Comparison of ENCODE assay signal across 17 cellular contexts in genomic region chr21:43913928-43914327, GRCh38. TPM values are rescaled to one million over a fixed set of nuclear protein-coding genes. Genes with fewer than 3 reads are reported as not detected.
DNase-seq lines count a peak whose midpoint lies in the region; ATAC-seq and TF ChIP-seq lines count a peak whose summit lies in the region.
"Had no signal": no experiment of that assay in that cellular context is flagged by ENCODE, and none has a peak within 500 bp of the region (broad histone marks: within the 10 kb centered on the region; RNA-seq: fewer than 3 reads in every experiment).

No MANE protein-coding gene starts in this region.

- H2AK5ac ChIP-seq in mesendoderm (ENCODE audit: low read length) = no peak overlapping the region

- H3K4me3 ChIP-seq in CD4-positive, CD25-positive, alpha-beta regulatory T cell (ENCODE audit: low read depth, low read length) = no peak overlapping the region
- H3K4me3 ChIP-seq in mesendoderm (ENCODE audit: low read length) (no peak overlapping the region), SK-N-SH (ENCODE audit: low read depth in 2 of 2, low read length in 1 of 2) (no peak overlapping the region)
- H3K4me3 ChIP-seq: upper lobe of left lung had no signal

- CTCF ChIA-PET in SK-N-SH (lab: Yijun Ruan, JAX) (interaction anchor here (1.2 kb wide), 1 partner anchor 62 kb away, joined by 4 read pairs; no protein-coding TSS in a partner anchor), GM10248 (lab: Yijun Ruan, JAX) (no interaction called here)

- no peaks in the 10 kb centered on the region for H3K27me3 Mint-ChIP-seq in CD4-positive, CD25-positive, alpha-beta regulatory T cell
- no peaks in the 10 kb centered on the region for H3K27me3 Mint-ChIP-seq in chondrocyte (ENCODE audit: low read depth)

- H3K79me1 ChIP-seq in mesendoderm (ENCODE audit: low read length) = no peaks in the 10 kb centered on the region

- ATAC-seq in CD4-positive, CD25-positive, alpha-beta regulatory T cell (ENCODE audit: low read depth in 2 of 2) = no peak

- POLR2A ChIA-PET in SK-N-SH (lab: Yijun Ruan, JAX) (no interaction called here), GM10248 (lab: Yijun Ruan, JAX) (no interaction called here)

- peaks cover 0 to 10% (median 0%) of the 10 kb centered on the region in 7 donors for H3K9me3 Mint-ChIP-seq in CD4-positive, CD25-positive, alpha-beta regulatory T cell
- peaks cover 7% of the 10 kb centered on the region for H3K9me3 Mint-ChIP-seq in chondrocyte (ENCODE audit: low read depth)

- TF ChIP-seq CTCF in chondrocyte (IDR thresholded peaks at IDR 0.05) (no peak), SK-N-SH (IDR thresholded peaks at IDR 0.05) (no peak), GM10248 (IDR thresholded peaks at IDR 0.05; ENCODE audit: control extremely low read depth, extremely low read depth, low read depth, missing control alignments) (no peak)

- H3K27ac ChIP-seq in CD4-positive, CD25-positive, alpha-beta regulatory T cell (ENCODE audit: insufficient read depth, low read length, poor library complexity, severe bottlenecking) = peak overlapping the region; percentile 5
- H3K27ac ChIP-seq in mesendoderm (ENCODE audit: low read depth, low read length) (no peak overlapping the region), SK-N-SH (ENCODE audit: low read depth in 2 of 2, low read length in 1 of 2) (no peak overlapping the region)
- H3K27ac ChIP-seq: epithelial cell of prostate, upper lobe of left lung had no signal

- H2BK5ac ChIP-seq in mesendoderm (ENCODE audit: low read length) = no peak overlapping the region

- no peak overlapping the region for H3K18ac ChIP-seq in mesendoderm (ENCODE audit: low read length)

- peaks cover 25 to 46% (median 37%) of the 10 kb centered on the region in 4 donors for H3K4me1 Mint-ChIP-seq in CD4-positive, CD25-positive, alpha-beta regulatory T cell
- peaks cover 27% of the 10 kb centered on the region for H3K4me1 Mint-ChIP-seq in chondrocyte (ENCODE audit: low read depth)

- no peak overlapping the region for H4K5ac ChIP-seq in mesendoderm (ENCODE audit: low read length)

- H3K4me2 ChIP-seq in mesendoderm (ENCODE audit: low read length) = no peak overlapping the region
- H3K4me2 ChIP-seq in SK-N-SH = no peak overlapping the region

- TF ChIP-seq EP300 in SK-N-SH (IDR thresholded peaks at IDR 0.05; ENCODE audit: borderline replicate concordance in 1 of 2, low read depth in 1 of 2, low read length in 1 of 2) = no peak

- no peak overlapping the region for H2BK120ac ChIP-seq in mesendoderm (ENCODE audit: low read depth, low read length)

- H3K9me3 ChIP-seq in CD4-positive, CD25-positive, alpha-beta regulatory T cell (ENCODE audit: control insufficient read depth in 2 of 2, low read length in 2 of 2) = peaks cover 2 to 12% of the 10 kb centered on the region in 2 experiments
- H3K9me3 ChIP-seq in SK-N-SH = no peaks in the 10 kb centered on the region
- H3K9me3 ChIP-seq: upper lobe of left lung had no signal

- peak overlapping the region in 1 of 4 donors; percentile 69 for H3K4me3 Mint-ChIP-seq in CD4-positive, CD25-positive, alpha-beta regulatory T cell
- H3K4me3 Mint-ChIP-seq in chondrocyte (ENCODE audit: unreplicated experiment) = no peak overlapping the region

- no peak overlapping the region for H4K8ac ChIP-seq in mesendoderm (ENCODE audit: low read depth, low read length)

- H3K27me3 ChIP-seq in CD4-positive, CD25-positive, alpha-beta regulatory T cell (ENCODE audit: control insufficient read depth, insufficient read depth, low read length) = no peaks in the 10 kb centered on the region
- no peaks in the 10 kb centered on the region for H3K27me3 ChIP-seq in mesendoderm (ENCODE audit: insufficient read depth, low read length, poor library complexity)
- no peaks in the 10 kb centered on the region for H3K27me3 ChIP-seq in SK-N-SH (ENCODE audit: insufficient read depth)
- H3K27me3 ChIP-seq: upper lobe of left lung had no signal

- no peaks in the 10 kb centered on the region for H3K9me2 ChIP-seq in SK-N-SH

- peaks cover 25% of the 10 kb centered on the region for H3K36me3 Mint-ChIP-seq in CD4-positive, CD25-positive, alpha-beta regulatory T cell
- peaks cover 6% of the 10 kb centered on the region for H3K36me3 Mint-ChIP-seq in chondrocyte (ENCODE audit: low read depth)

- H2AFZ ChIP-seq in SK-N-SH (ENCODE audit: low read depth) = no peak overlapping the region

- H3K27ac Mint-ChIP-seq in CD4-positive, CD25-positive, alpha-beta regulatory T cell = peak overlapping the region in 2 of 3 donors; percentile 2 to 7
- no peak overlapping the region for H3K27ac Mint-ChIP-seq in chondrocyte (ENCODE audit: unreplicated experiment)

- H3K9ac ChIP-seq in mesendoderm (ENCODE audit: low read length) (no peak overlapping the region), SK-N-SH (no peak overlapping the region)

- H3K4me1 ChIP-seq in CD4-positive, CD25-positive, alpha-beta regulatory T cell (ENCODE audit: control insufficient read depth, insufficient read depth, low read length, poor library complexity, severe bottlenecking) = peaks cover 33% of the 10 kb centered on the region
- H3K4me1 ChIP-seq in mesendoderm (ENCODE audit: control insufficient read depth, low read depth, low read length) (no peaks in the 10 kb centered on the region), SK-N-SH (ENCODE audit: control insufficient read depth in 1 of 2, insufficient read depth in 2 of 2, low read depth in 1 of 2, low read length in 1 of 2) (no peaks in the 10 kb centered on the region; a peak in 1 of 4 replicates)

- no peak overlapping the region for H3K4ac ChIP-seq in mesendoderm (ENCODE audit: low read depth, low read length)

- H3K56ac ChIP-seq in mesendoderm (ENCODE audit: low read length) = peak overlapping the region; percentile 25

- H4K20me1 ChIP-seq in SK-N-SH (ENCODE audit: insufficient read depth) = peaks cover 23% of the 10 kb centered on the region

- WGBS in mesendoderm (ENCODE audit: extremely low coverage, insufficient coverage, low lambda C conversion rate) = no CpG with 5 or more reads among the region's 6 CpGs
- WGBS in SK-N-SH (ENCODE audit: low lambda C conversion rate) = 83% methylated on average over 6 of the region's 6 CpGs

- H2BK15ac ChIP-seq in mesendoderm (replicated peaks; ENCODE audit: low read depth) = no peak overlapping the region

- peaks cover 5% of the 10 kb centered on the region for H3K36me3 ChIP-seq in CD4-positive, CD25-positive, alpha-beta regulatory T cell (ENCODE audit: control insufficient read depth, insufficient read depth, low read length)
- H3K36me3 ChIP-seq in mesendoderm (ENCODE audit: control insufficient read depth, insufficient read depth, low read length) = no peaks in the 10 kb centered on the region
- H3K36me3 ChIP-seq in SK-N-SH (replicated peaks in 1 of 2; ENCODE audit: control insufficient read depth in 1 of 2, insufficient read depth in 2 of 2, low read length in 1 of 2) = peaks cover 0 to 2% of the 10 kb centered on the region in 2 experiments
- H3K36me3 ChIP-seq: upper lobe of left lung had no signal

- TF ChIP-seq RAD21 in SK-N-SH (IDR thresholded peaks at IDR 0.05; ENCODE audit: low read length) = no peak

- DNase-seq in CD4-positive, CD25-positive, alpha-beta regulatory T cell = no peak
- peak; percentile 29 for DNase-seq in NCI-H2227 (lab: John Stamatoyannopoulos, UW; ENCODE audit: unreplicated experiment)
- DNase-seq in chondrocyte (ENCODE audit: low spot score) = peak; percentile 18
- no peak for DNase-seq in mesendoderm
- no peak for DNase-seq in SK-N-SH
- DNase-seq in GM10248 (ENCODE audit: extremely low spot score) = no peak
- DNase-seq in activated effector memory CD4-positive, alpha-beta T cell treated with Interleukin-2 at 50 U/mL for 16 hours = no peak
- DNase-seq in DMS79 (lab: John Stamatoyannopoulos, UW) = no peak
- DNase-seq: activated CD8-positive, alpha-beta memory T cell treated with anti-CD3 and anti-CD28 coated beads for 24 hours; activated naive CD4-positive, alpha-beta T cell treated with Interleukin-2 at 50 U/mL for 16 hours; DMS79 treated with DMSO at 0.1 percent for 48 hours; NCI-H1930; NCI-H748 treated with DMSO at 0.1 percent for 48 hours; stimulated activated CD4-positive, alpha-beta T cell treated with anti-CD3 and anti-CD28 coated beads, Interleukin-2, amount 100 ng/mL, for 24 hours; T1000; upper lobe of left lung had no signal

- H3K23ac ChIP-seq in mesendoderm (ENCODE audit: low read length) = no peak overlapping the region

- H3K79me2 ChIP-seq in mesendoderm (ENCODE audit: control insufficient read depth, insufficient read depth, low read length) = no peaks in the 10 kb centered on the region
- peaks cover 67% of the 10 kb centered on the region for H3K79me2 ChIP-seq in SK-N-SH (ENCODE audit: insufficient read depth)

- H3F3A ChIP-seq in SK-N-SH (replicated peaks; ENCODE audit: insufficient read depth) = peaks cover 11% of the 10 kb centered on the region

TF ChIP-seq in SK-N-SH, 30 proteins besides CTCF, POLR2A, EP300 and RAD21 (continues in another document):
- no peak for TF ChIP-seq TAF1 (IDR thresholded peaks at IDR 0.05; ENCODE audit: borderline replicate concordance, low read depth, low read length)
- TF ChIP-seq IRF3 (IDR thresholded peaks at IDR 0.05; ENCODE audit: low read depth, low read length) = no peak
- TF ChIP-seq NFIC (IDR thresholded peaks at IDR 0.05; ENCODE audit: borderline replicate concordance) = no peak
- TF ChIP-seq RCOR1 (IDR thresholded peaks at IDR 0.05; ENCODE audit: low read length) = no peak

RNA-seq across cellular contexts. Expression of gene AGPAT3, which starts 48.9 kb away (rescaled TPM):
- total RNA-seq in CD4-positive, CD25-positive, alpha-beta regulatory T cell = 67.8 TPM
- polyA plus RNA-seq in CD4-positive, CD25-positive, alpha-beta regulatory T cell = 10 to 100 TPM; 13.3 to 19.8 (median 17.4) TPM
- 43.5 to 48.1 TPM (median 45.4 TPM) in 3 replicates for total RNA-seq in chondrocyte
- polyA plus RNA-seq in mesendoderm (2013, experiment 1 of 2) = 11.7 TPM
- 11.5 TPM for polyA plus RNA-seq in mesendoderm (2013, experiment 2 of 2)
- 35.3 and 40.0 TPM in 2 replicates for polyA plus RNA-seq in SK-N-SH (2012; rRNA removed)
- 23.8 and 31.4 TPM in 2 replicates for polyA plus RNA-seq in SK-N-SH (2012; cell fraction: cytosol; rRNA removed)
- polyA plus RNA-seq in SK-N-SH (2012; cell fraction: nucleus; rRNA removed) = 48.1 and 49.4 TPM in 2 replicates

Comparison
In these comparisons a context has a peak if more than half of its experiments do, and no peak if none do; other contexts are left out.
1. DNase-seq: peak in NCI-H2227 (single experiment) and chondrocyte (single experiment); none in CD4-positive, CD25-positive, alpha-beta regulatory T cell (0 of 3), mesendoderm (single experiment), SK-N-SH (single experiment), GM10248 (single experiment), activated effector memory CD4-positive, alpha-beta T cell treated with Interleukin-2 at 50 U/mL for 16 hours (single experiment) and DMS79 (single experiment).